Comparison of ENCODE assay signal across 23 cellular contexts in genomic region chr12:14431990-14432389, GRCh38.
DNase-seq lines count a peak whose midpoint lies in the region; ATAC-seq and TF ChIP-seq lines count a peak whose summit lies in the region.
"Had no signal": no experiment of that assay in that cellular context is flagged by ENCODE, and none has a peak within 500 bp of the region (broad histone marks: within the 10 kb centered on the region; RNA-seq: fewer than 3 reads in every experiment).

No MANE protein-coding gene starts in this region.

- H3K36me3 ChIP-seq in A673 (ENCODE audit: insufficient read depth, low read length, poor library complexity, severe bottlenecking), result peaks cover 33% of the 10 kb centered on the region
- H3K36me3 ChIP-seq: breast epithelium had no signal

- DNase-seq in A673 (ENCODE audit: low spot score), result peak; percentile 39
- no peak for DNase-seq in CD4-positive, alpha-beta T cell
- DNase-seq in mesothelial cell of epicardium (ENCODE audit: low spot score in 2 of 2, unreplicated experiment in 2 of 2), result no peak
- DNase-seq in HT-29 (ENCODE audit: low spot score), result no peak
- DNase-seq in HEK293T (ENCODE audit: extremely low spot score), result no peak
- DNase-seq in NCI-H146 (lab: John Stamatoyannopoulos, UW), result no peak
- DNase-seq: activated CD4-positive, alpha-beta T cell treated with anti-CD3 and anti-CD28 coated beads for 1 hour; activated CD8-positive, alpha-beta memory T cell treated with anti-CD3 and anti-CD28 coated beads, Interleukin-2, amount 10 ng/mL, durations not matched to agents 7 days and 5 days; dermis blood vessel endothelial cell; GDM1; HCEC 1CT; NCI-H1694; NCI-H2171 treated with DMSO at 0.1 percent for 48 hours; NCI-H526 treated with DMSO at 0.1 percent for 48 hours; RPMI8226; stimulated activated CD4-positive, alpha-beta T cell treated with anti-CD3 and anti-CD28 coated beads, Interleukin-4, amount 100 ng/mL, for 1 hour; stimulated activated naive CD8-positive, alpha-beta T cell treated with anti-CD3 and anti-CD28 coated beads, Interleukin-15, Interleukin-2, amounts not matched to agents 100 U/mL and 50 U/mL, for 24 hours; T-helper 9 cell; tibial artery had no signal

- peaks cover 10% of the 10 kb centered on the region for H3K4me1 ChIP-seq in A673 (ENCODE audit: insufficient read depth, low read length, poor library complexity, severe bottlenecking)
- H3K4me1 ChIP-seq: breast epithelium had no signal

- no peaks in the 10 kb centered on the region for H3K9me3 Mint-ChIP-seq in CD4-positive, alpha-beta T cell
- H3K9me3 Mint-ChIP-seq in brain (peaks cover 22 to 48% (median 44%) of the 10 kb centered on the region in 5 experiments), mesothelial cell of epicardium (peaks cover 22% of the 10 kb centered on the region)

- CTCF ChIA-PET in A673 (lab: Charles Lee), result no interaction called here
- CTCF ChIA-PET in CD4-positive, alpha-beta T cell (lab: Charles Lee), result no interaction called here
- CTCF ChIA-PET in HEK293T (lab: Yijun Ruan, JAX), result no interaction called here

- intact Hi-C loops in A673 (cut with micrococcal nuclease; ENCODE audit: unreplicated experiment), result no loop called here
- intact Hi-C loops in CD4-positive, alpha-beta T cell (cut with DNase I, micrococcal nuclease), result no loop called here

- peak overlapping the region; percentile 60 for H3K27ac Mint-ChIP-seq in CD4-positive, alpha-beta T cell
- H3K27ac Mint-ChIP-seq in brain, result peak overlapping the region in 3 of 5 experiments; percentile 40 to 77 (median 66)
- peak overlapping the region; percentile 6 for H3K27ac Mint-ChIP-seq in mesothelial cell of epicardium
- H3K27ac Mint-ChIP-seq: activated CD8-positive, alpha-beta memory T cell treated with anti-CD3 and anti-CD28 coated beads, Interleukin-2, amount 10 ng/mL, durations not matched to agents 7 days and 5 days had no signal

- H3K27me3 Mint-ChIP-seq in CD4-positive, alpha-beta T cell, result no peaks in the 10 kb centered on the region
- no peaks in the 10 kb centered on the region for H3K27me3 Mint-ChIP-seq in brain
- H3K27me3 Mint-ChIP-seq in mesothelial cell of epicardium (ENCODE audit: low read depth), result no peaks in the 10 kb centered on the region
- H3K27me3 Mint-ChIP-seq: activated CD8-positive, alpha-beta memory T cell treated with anti-CD3 and anti-CD28 coated beads, Interleukin-2, amount 10 ng/mL, durations not matched to agents 7 days and 5 days had no signal

- TF ChIP-seq CTCF in A673 (conservative IDR thresholded peaks at IDR 0.05; ENCODE audit: low read depth, low read length) (no peak), brain (conservative IDR thresholded peaks at IDR 0.05) (no peak), mesothelial cell of epicardium (IDR thresholded peaks at IDR 0.05; ENCODE audit: unreplicated experiment) (no peak)
- TF ChIP-seq CTCF in CD4-positive, alpha-beta T cell (IDR thresholded peaks at IDR 0.05), result no peak

- POLR2A ChIA-PET in A673 (lab: Charles Lee; ENCODE audit: low non-redundant PET) (no interaction called here), HEK293T (lab: Yijun Ruan, JAX) (no interaction called here)
- POLR2A ChIA-PET in CD4-positive, alpha-beta T cell (lab: Charles Lee), result interaction anchor here (1.2 kb wide), 1 partner anchor 67 kb away, joined by 3 read pairs; the partner anchor contains the start of gene ATF7IP

- peaks cover 15% of the 10 kb centered on the region for H3K9me3 ChIP-seq in A673 (ENCODE audit: low read depth, low read length, poor library complexity, severe bottlenecking)
- H3K9me3 ChIP-seq in CD4-positive, alpha-beta T cell (ENCODE audit: control insufficient read depth, low read length), result no peaks in the 10 kb centered on the region

- no peaks in the 10 kb centered on the region for H3K27me3 ChIP-seq in A673 (replicated peaks; ENCODE audit: insufficient read depth, low read depth, low read length, poor library complexity)
- no peaks in the 10 kb centered on the region for H3K27me3 ChIP-seq in CD4-positive, alpha-beta T cell (ENCODE audit: control insufficient read depth, insufficient read depth, low read length)
- H3K27me3 ChIP-seq: breast epithelium, tibial artery had no signal

- no peak overlapping the region for H3K4me3 ChIP-seq in A673 (ENCODE audit: low read depth, low read length, poor library complexity, severe bottlenecking)
- H3K4me3 ChIP-seq: breast epithelium, tibial artery had no signal

- no peak for ATAC-seq in CD4-positive, alpha-beta T cell (ENCODE audit: poor library complexity)
- no peak for ATAC-seq in GM19452 (IDR thresholded peaks at IDR 0.05; ENCODE audit: unreplicated experiment)
- ATAC-seq: activated CD8-positive, alpha-beta memory T cell treated with anti-CD3 and anti-CD28 coated beads, Interleukin-2, amount 10 ng/mL, durations not matched to agents 7 days and 5 days; SK-N-SH treated with all-trans-retinoic acid at 6 μM for 48 hours; stimulated activated naive CD8-positive, alpha-beta T cell treated with anti-CD3 and anti-CD28 coated beads, Interleukin-15, Interleukin-2, amounts not matched to agents 100 U/mL and 50 U/mL, for 24 hours had no signal

- no peak overlapping the region for H3K27ac ChIP-seq in A673 (ENCODE audit: low read depth, low read length, poor library complexity, severe bottlenecking)
- no peak overlapping the region for H3K27ac ChIP-seq in CD4-positive, alpha-beta T cell (ENCODE audit: low read depth, low read length)
- H3K27ac ChIP-seq: breast epithelium, tibial artery had no signal

- peak overlapping the region; percentile 17 for H3K4me3 Mint-ChIP-seq in CD4-positive, alpha-beta T cell
- peak overlapping the region in 2 of 5 experiments; percentile 10 to 36 for H3K4me3 Mint-ChIP-seq in brain
- H3K4me3 Mint-ChIP-seq in mesothelial cell of epicardium, result no peak overlapping the region
- H3K4me3 Mint-ChIP-seq: activated CD8-positive, alpha-beta memory T cell treated with anti-CD3 and anti-CD28 coated beads, Interleukin-2, amount 10 ng/mL, durations not matched to agents 7 days and 5 days had no signal

- BruUV-seq in A673 (replicated peaks; lab: Mats Ljungman, UMichigan), result no TSS peak

- peaks cover 87% of the 10 kb centered on the region for H3K36me3 Mint-ChIP-seq in CD4-positive, alpha-beta T cell (ENCODE audit: low read depth)
- H3K36me3 Mint-ChIP-seq in brain (peaks cover 100% of the 10 kb centered on the region), mesothelial cell of epicardium (peaks cover 58% of the 10 kb centered on the region)

- peaks cover 65% of the 10 kb centered on the region for H3K4me1 Mint-ChIP-seq in CD4-positive, alpha-beta T cell (ENCODE audit: low read depth)
- H3K4me1 Mint-ChIP-seq in brain (peaks cover 39% of the 10 kb centered on the region), mesothelial cell of epicardium (peaks cover 7% of the 10 kb centered on the region)

TF ChIP-seq in HEK293T, 16 proteins besides CTCF, POLR2A, EP300 and RAD21:
- TF ChIP-seq SP1 (IDR thresholded peaks at IDR 0.05) (no peak), SUZ12 (IDR thresholded peaks at IDR 0.05) (no peak), FOXK2 (IDR thresholded peaks at IDR 0.05) (no peak)

Comparison
In these comparisons a context has a peak if more than half of its experiments do, and no peak if none do; other contexts are left out.
1. H3K27ac Mint-ChIP-seq: peak in every context shown above with its lines; median percentile 66 in brain; 60 in CD4-positive, alpha-beta T cell; 6 in mesothelial cell of epicardium.